Comparison of ENCODE assay signal across 8 cellular contexts in genomic region chr6:159691133-159691962, GRCh38. TPM values are rescaled to one million over a fixed set of nuclear protein-coding genes. Genes with fewer than 3 reads are reported as not detected.
A peak's percentile ranks its signal among the peaks of the same experiment; 100 is the strongest.
DNase-seq lines count a peak whose midpoint lies in the region; ATAC-seq and TF ChIP-seq lines count a peak whose summit lies in the region.

No MANE protein-coding gene starts in this region.

- peaks cover 55% of the 10 kb centered on the region for H3K4me1 Mint-ChIP-seq in activated naive CD8-positive, alpha-beta T cell treated with anti-CD3 and anti-CD28 coated beads, Interleukin-2, amount 50 U/mL, for 24 hours

- no peaks in the 10 kb centered on the region for H3K27me3 Mint-ChIP-seq in activated naive CD8-positive, alpha-beta T cell treated with anti-CD3 and anti-CD28 coated beads, Interleukin-2, amount 50 U/mL, for 24 hours

- H3K36me3 ChIP-seq in BE2C = peaks cover 14% of the 10 kb centered on the region

- ATAC-seq in activated naive CD8-positive, alpha-beta T cell treated with anti-CD3 and anti-CD28 coated beads, Interleukin-2, amount 50 U/mL, for 24 hours = no peak
- no peak for ATAC-seq in HG03432 (IDR thresholded peaks at IDR 0.05; ENCODE audit: unreplicated experiment)

- H3K9me3 Mint-ChIP-seq in activated naive CD8-positive, alpha-beta T cell treated with anti-CD3 and anti-CD28 coated beads, Interleukin-2, amount 50 U/mL, for 24 hours = no peaks in the 10 kb centered on the region

- H3K4me3 ChIP-seq in BE2C (ENCODE audit: low read depth, low read length) (peak overlapping the region; percentile 80), GM12875 (ENCODE audit: low read depth, low read length) (peak overlapping the region; percentile 72)

- no peaks in the 10 kb centered on the region for H3K27me3 ChIP-seq in BE2C

- H3K9me3 ChIP-seq in BE2C = no peaks in the 10 kb centered on the region

- DNase-seq in BE2C (no peak), NCI-H2227 treated with DMSO at 0.1 percent for 48 hours (lab: John Stamatoyannopoulos, UW) (peak; percentile 51), glomerular visceral epithelial cell (ENCODE audit: extremely low spot score) (peak; percentile 80), renal cortical epithelial cell (ENCODE audit: low read depth) (peak; percentile 96)
- no peak for DNase-seq in activated naive CD8-positive, alpha-beta T cell treated with anti-CD3 and anti-CD28 coated beads, Interleukin-2, amount 50 U/mL, for 24 hours
- DNase-seq in activated CD4-positive, CD25-positive, alpha-beta regulatory T cell (lab: John Stamatoyannopoulos, UW) = no peak

- peaks cover 4% of the 10 kb centered on the region; the same call in 1 of the 2 replicates for H3K4me1 ChIP-seq in BE2C

- peaks cover 38% of the 10 kb centered on the region for H3K36me3 Mint-ChIP-seq in activated naive CD8-positive, alpha-beta T cell treated with anti-CD3 and anti-CD28 coated beads, Interleukin-2, amount 50 U/mL, for 24 hours (ENCODE audit: low read depth)

- peak overlapping the region; percentile 90 for H3K27ac Mint-ChIP-seq in activated naive CD8-positive, alpha-beta T cell treated with anti-CD3 and anti-CD28 coated beads, Interleukin-2, amount 50 U/mL, for 24 hours

- peak overlapping the region; percentile 94 for H3K4me3 Mint-ChIP-seq in activated naive CD8-positive, alpha-beta T cell treated with anti-CD3 and anti-CD28 coated beads, Interleukin-2, amount 50 U/mL, for 24 hours

- TF ChIP-seq CTCF in BE2C (IDR thresholded peaks at IDR 0.05; ENCODE audit: low read depth, low read length) (peak; percentile 76), GM12875 (IDR thresholded peaks at IDR 0.05; ENCODE audit: borderline replicate concordance, insufficient read depth, low read depth, low read length) (peak; percentile 46; the same call in 1 of the 2 replicates)

RNA-seq across cellular contexts. Expression of gene SOD2, which starts 1.7 kb away (rescaled TPM):
- 34.6 TPM for polyA plus RNA-seq in BE2C (2012; ENCODE audit: insufficient read depth, insufficient read length, low read depth)
- total RNA-seq in renal cortical epithelial cell = 2,050 and 3,674 TPM in 2 replicates

RNA-seq across cellular contexts. Expression of gene WTAP, which starts 36.0 kb away (rescaled TPM):
- 96.2 TPM for polyA plus RNA-seq in BE2C (2012; ENCODE audit: insufficient read depth, insufficient read length, low read depth)
- 135 and 146 TPM in 2 replicates for total RNA-seq in renal cortical epithelial cell

Comparison
In these comparisons a context has a peak if more than half of its experiments do, and no peak if none do; other contexts are left out.
1. DNase-seq: peak in NCI-H2227 treated with DMSO at 0.1 percent for 48 hours (single experiment), glomerular visceral epithelial cell (single experiment) and renal cortical epithelial cell (single experiment); none in BE2C (single experiment), activated naive CD8-positive, alpha-beta T cell treated with anti-CD3 and anti-CD28 coated beads, Interleukin-2, amount 50 U/mL, for 24 hours (single experiment) and activated CD4-positive, CD25-positive, alpha-beta regulatory T cell (0 of 4).